17 cellular contexts compared by ENCODE assay signal in genomic region chr19:955803-956746, GRCh38. TPM values are rescaled to one million over a fixed set of nuclear protein-coding genes. Genes with fewer than 3 reads are reported as not detected.
DNase-seq lines count a peak whose midpoint lies in the region; ATAC-seq and TF ChIP-seq lines count a peak whose summit lies in the region.
"Had no signal": no experiment of that assay in that cellular context is flagged by ENCODE, and none has a peak within 500 bp of the region (broad histone marks: within the 10 kb centered on the region; RNA-seq: fewer than 3 reads in every experiment).

No MANE protein-coding gene starts in this region.

- H2BK15ac ChIP-seq in neuronal stem cell (ENCODE audit: low read length): peak overlapping the region; percentile 58

- peak overlapping the region; percentile 16 for H3K23ac ChIP-seq in neuronal stem cell (ENCODE audit: low read depth, low read length, poor library complexity)

- H3K9ac ChIP-seq in neuronal stem cell (ENCODE audit: low read depth, low read length, poor library complexity): peak overlapping the region; percentile 24

- H3K36me3 ChIP-seq in neuronal stem cell (replicated peaks in 1 of 2; ENCODE audit: control insufficient read depth in 2 of 2, insufficient read depth in 2 of 2, low read length in 2 of 2): peaks cover 14 to 27% of the 10 kb centered on the region in 2 donors

- no peak for TF ChIP-seq CTCF in HFFc6 (IDR thresholded peaks at IDR 0.05)

- peak overlapping the region; percentile 43 for H3K4ac ChIP-seq in neuronal stem cell (ENCODE audit: low read length)

- H3K18ac ChIP-seq in neuronal stem cell (ENCODE audit: low read length): peak overlapping the region; percentile 98

- H3K14ac ChIP-seq in neuronal stem cell (ENCODE audit: low read length): peak overlapping the region; percentile 92

- no peaks in the 10 kb centered on the region for H3K9me3 Mint-ChIP-seq in HFFc6
- H3K9me3 Mint-ChIP-seq: naive thymus-derived CD8-positive, alpha-beta T cell had no signal

- peak overlapping the region; percentile 96 for H3K27ac ChIP-seq in neuronal stem cell (replicated peaks; ENCODE audit: low read length)
- H3K27ac ChIP-seq: C4-2B had no signal

- peaks cover 23% of the 10 kb centered on the region for H3K4me1 Mint-ChIP-seq in HFFc6 (ENCODE audit: low read depth)

- H3K4me3 ChIP-seq in neuronal stem cell (ENCODE audit: low read length in 2 of 2): no peak overlapping the region
- H3K4me3 ChIP-seq: skin epidermis had no signal

- H4K91ac ChIP-seq in neuronal stem cell (ENCODE audit: low read depth, low read length, poor library complexity): peak overlapping the region; percentile 99

- H3K4me3 Mint-ChIP-seq in HFFc6: no peak overlapping the region
- H3K4me3 Mint-ChIP-seq: naive thymus-derived CD8-positive, alpha-beta T cell had no signal

- peaks cover 9% of the 10 kb centered on the region for H3K36me3 Mint-ChIP-seq in HFFc6 (ENCODE audit: low read depth)

- H3K4me1 ChIP-seq in neuronal stem cell (ENCODE audit: control insufficient read depth in 2 of 2, insufficient read depth in 1 of 2, low read depth in 1 of 2, low read length in 2 of 2): peaks cover 35 to 49% of the 10 kb centered on the region in 2 donors

- no peaks in the 10 kb centered on the region for H3K27me3 Mint-ChIP-seq in HFFc6 (ENCODE audit: insufficient read depth)
- H3K27me3 Mint-ChIP-seq: naive thymus-derived CD8-positive, alpha-beta T cell had no signal

- H2BK5ac ChIP-seq in neuronal stem cell (ENCODE audit: low read length): peak overlapping the region; percentile 96

- no peaks in the 10 kb centered on the region for H3K9me3 ChIP-seq in neuronal stem cell (replicated peaks in 1 of 2; ENCODE audit: control insufficient read depth in 2 of 2, insufficient read depth in 1 of 2, low read depth in 1 of 2, low read length in 2 of 2)

- peak overlapping the region; percentile 99 for H2BK120ac ChIP-seq in neuronal stem cell (ENCODE audit: low read depth, low read length)

- peaks cover 35% of the 10 kb centered on the region for H3K79me1 ChIP-seq in neuronal stem cell (ENCODE audit: low read depth, low read length)

- H3K27ac Mint-ChIP-seq in HFFc6: peak overlapping the region; percentile 40
- H3K27ac Mint-ChIP-seq: naive thymus-derived CD8-positive, alpha-beta T cell had no signal

- no peaks in the 10 kb centered on the region for H3K27me3 ChIP-seq in neuronal stem cell (ENCODE audit: control insufficient read depth in 3 of 3, insufficient read depth in 3 of 3, low read depth in 1 of 3, low read length in 3 of 3)

- DNase-seq in HFFc6 (no peak), ecto neural progenitor cell (ENCODE audit: low spot score) (peak; percentile 83), neuronal stem cell (ENCODE audit: low spot score) (peak; percentile 90), posterior cingulate gyrus (no peak), NCI-H2029 (lab: John Stamatoyannopoulos, UW) (no peak)
- DNase-seq: activated CD4-positive, alpha-beta T cell treated with anti-CD3 and anti-CD28 coated beads for 4 hours; anterior cingulate cortex; effector CD4-positive, alpha-beta T cell; foreskin melanocyte; naive thymus-derived CD8-positive, alpha-beta T cell; T-helper 1 cell had no signal

- intact Hi-C loops in posterior cingulate gyrus (cut with DNase I): no loop called here

- H2AK5ac ChIP-seq in neuronal stem cell (ENCODE audit: low read depth, low read length): peak overlapping the region; percentile 95

- ATAC-seq in HG02642 (IDR thresholded peaks at IDR 0.05; ENCODE audit: poor library complexity, unreplicated experiment): no peak
- ATAC-seq: naive thymus-derived CD8-positive, alpha-beta T cell had no signal

- no CpG with 5 or more reads among the region's 54 CpGs for WGBS in neuronal stem cell (ENCODE audit: extremely low coverage in 2 of 2, insufficient read length in 2 of 2, insufficient replicate concordance in 1 of 2), 2 donors

- peak overlapping the region; percentile 91 for H2BK12ac ChIP-seq in neuronal stem cell (ENCODE audit: low read length)

- H3K4me2 ChIP-seq in neuronal stem cell (ENCODE audit: insufficient read depth, low read length, poor library complexity, severe bottlenecking): peak overlapping the region; percentile 45

- H4K8ac ChIP-seq in neuronal stem cell (ENCODE audit: low read depth, low read length): peak overlapping the region; percentile 65

- H2AFZ ChIP-seq in neuronal stem cell (ENCODE audit: low read length): no peak overlapping the region

RNA-seq across cellular contexts. Expression of gene WDR18, which starts 28.1 kb away (rescaled TPM):
- 10 to 100 TPM; 47.5 to 55.8 (median 51.3) TPM for total RNA-seq in HFFc6 (2021; fragmentation: NEBNext Ultra II Directional; extraction: Animal tissue kit (Norgen Biotek cat#: 25700))
- polyA plus RNA-seq in neuronal stem cell (2013, experiment 1 of 2): 42.0 TPM
- 41.4 TPM for polyA plus RNA-seq in neuronal stem cell (2013, experiment 2 of 2)

RNA-seq across cellular contexts. Expression of gene ARID3A, which starts 30.2 kb away (rescaled TPM):
- 10 to 100 TPM; 35.1 to 44.2 (median 38.4) TPM for total RNA-seq in HFFc6 (2021; fragmentation: NEBNext Ultra II Directional; extraction: Animal tissue kit (Norgen Biotek cat#: 25700))
- polyA plus RNA-seq in neuronal stem cell (2013, experiment 1 of 2): 61.6 TPM
- 65.4 TPM for polyA plus RNA-seq in neuronal stem cell (2013, experiment 2 of 2)

RNA-seq across cellular contexts. Expression of gene KISS1R, which starts 38.9 kb away (rescaled TPM):
- not detected for total RNA-seq in HFFc6 (2021; fragmentation: NEBNext Ultra II Directional; extraction: Animal tissue kit (Norgen Biotek cat#: 25700))
- 0.29 TPM for polyA plus RNA-seq in neuronal stem cell (2013, experiment 1 of 2)
- polyA plus RNA-seq in neuronal stem cell (2013, experiment 2 of 2): 0.39 TPM
- total RNA-seq: Daoy, H4, subcutaneous adipose tissue had no signal

RNA-seq across cellular contexts. Expression of gene R3HDM4, which starts 43.1 kb away (rescaled TPM):
- 10 to 100 TPM; 41.9 to 53.4 (median 45.9) TPM for total RNA-seq in HFFc6 (2021; fragmentation: NEBNext Ultra II Directional; extraction: Animal tissue kit (Norgen Biotek cat#: 25700))
- polyA plus RNA-seq in neuronal stem cell (2013, experiment 1 of 2): 52.8 TPM
- 52.4 TPM for polyA plus RNA-seq in neuronal stem cell (2013, experiment 2 of 2)

RNA-seq across cellular contexts. Expression of gene GRIN3B, which starts 44.1 kb away (rescaled TPM):
- under 1 TPM; 0.34 to 0.66 (median 0.41) TPM for total RNA-seq in HFFc6 (2021; fragmentation: NEBNext Ultra II Directional; extraction: Animal tissue kit (Norgen Biotek cat#: 25700))
- polyA plus RNA-seq in neuronal stem cell (2013, experiment 1 of 2): 4.2 TPM
- 3.9 TPM for polyA plus RNA-seq in neuronal stem cell (2013, experiment 2 of 2)
- total RNA-seq: Daoy; H4; naive thymus-derived CD8-positive, alpha-beta T cell; subcutaneous adipose tissue had no signal
- polyA plus RNA-seq: naive thymus-derived CD8-positive, alpha-beta T cell had no signal

Comparison
In these comparisons a context has a peak if more than half of its experiments do, and no peak if none do; other contexts are left out.
1. DNase-seq: peak in ecto neural progenitor cell (single experiment) and neuronal stem cell (single experiment); none in HFFc6 (single experiment), posterior cingulate gyrus (0 of 10) and NCI-H2029 (single experiment).